ENCODE assay signal across 21 cellular contexts in the genomic region with DNA sequence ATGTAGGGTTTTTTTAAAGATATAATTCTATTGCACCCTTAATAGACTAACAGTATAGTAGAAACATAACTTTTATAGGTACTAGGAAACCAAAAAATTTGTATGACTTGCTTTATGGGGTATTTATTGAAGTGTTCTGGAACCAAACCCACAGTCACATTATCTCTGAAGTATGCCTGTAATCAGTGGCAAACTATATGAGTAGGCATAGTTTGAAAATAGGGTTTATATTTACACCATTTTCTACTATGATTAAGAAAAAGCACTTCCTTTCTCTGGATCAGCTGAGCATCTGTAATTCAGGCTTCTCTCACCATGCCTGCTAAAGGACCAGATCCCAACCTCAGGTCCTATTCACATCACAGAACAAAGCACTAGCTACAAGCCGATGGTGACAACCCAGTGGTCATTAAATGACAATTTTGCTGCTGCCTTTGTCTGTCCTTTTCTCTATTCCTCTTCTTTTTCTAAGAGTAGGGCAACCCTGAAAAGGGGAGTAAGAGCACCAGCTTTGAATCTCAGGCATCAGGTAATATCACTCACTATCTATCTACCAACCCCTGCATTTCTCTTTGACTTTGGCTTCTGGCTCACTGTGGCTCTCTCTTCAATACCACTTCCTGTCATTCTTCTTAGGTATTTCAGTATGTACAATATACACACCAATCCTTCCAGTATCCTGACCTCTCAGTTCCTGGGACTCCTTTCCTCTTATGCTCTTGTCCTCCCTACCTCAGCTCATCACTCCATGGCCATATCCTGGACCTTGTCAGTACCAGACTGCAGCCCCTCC. TPM values are rescaled to one million over a fixed set of nuclear protein-coding genes. Genes with fewer than 3 reads are reported as not detected.
DNase-seq lines count a peak whose midpoint lies in the region; ATAC-seq, FAIRE-seq and TF ChIP-seq lines count a peak whose summit lies in the region.
"Had no signal": no experiment of that assay in that cellular context is flagged by ENCODE, and none has a peak within 500 bp of the region (broad histone marks: within the 10 kb centered on the region; RNA-seq: fewer than 3 reads in every experiment).

No MANE protein-coding gene starts in this region.

- CTCF ChIA-PET in activated naive CD4-positive, alpha-beta T cell treated with anti-CD3 and anti-CD28 coated beads for 36 hours (lab: Charles Lee) = interaction anchor here (1.0 kb wide), 1 partner anchor 9 kb away, joined by 3 read pairs; no protein-coding TSS in a partner anchor

- no peak overlapping the region for H3K9ac ChIP-seq in Loucy (ENCODE audit: low read depth, low read length, poor library complexity, severe bottlenecking)
- H3K9ac ChIP-seq: KMS-11, SK-N-SH had no signal

- peaks cover 33% of the 10 kb centered on the region for H3K36me3 Mint-ChIP-seq in activated naive CD4-positive, alpha-beta T cell treated with anti-CD3 and anti-CD28 coated beads for 36 hours (ENCODE audit: low read depth)
- H3K36me3 Mint-ChIP-seq in activated naive CD8-positive, alpha-beta T cell treated with anti-CD3 and anti-CD28 coated beads for 36 hours = peaks cover 27% of the 10 kb centered on the region
- peaks cover 14% of the 10 kb centered on the region for H3K36me3 Mint-ChIP-seq in natural killer cell treated with Interleukin-12 subunit alpha and Interleukin-12 subunit beta and Interleukin-15 and Interleukin-18, amount 100 ng/mL, for 72 hours
- H3K36me3 Mint-ChIP-seq: WTC11 had no signal

- no peak for TF ChIP-seq CTCF in Loucy (conservative IDR thresholded peaks at IDR 0.05; ENCODE audit: low read length)

- TF ChIP-seq POLR2A in H54 (IDR thresholded peaks at IDR 0.05; ENCODE audit: low read depth, low read length) = no peak

- H3K9me2 ChIP-seq in Loucy (replicated peaks; ENCODE audit: low read depth, low read length) = no peaks in the 10 kb centered on the region
- H3K9me2 ChIP-seq: SK-N-SH had no signal

- no peak for DNase-seq in activated naive CD4-positive, alpha-beta T cell treated with anti-CD3 and anti-CD28 coated beads for 36 hours
- DNase-seq in activated naive CD4-positive, alpha-beta T cell treated with anti-CD3 and anti-CD28 coated beads, Interleukin-2, amount 50 U/mL, for 16 hours = no peak
- no peak for DNase-seq in activated naive CD8-positive, alpha-beta T cell treated with anti-CD3 and anti-CD28 coated beads for 36 hours
- no peak for DNase-seq in natural killer cell treated with Interleukin-12 subunit alpha and Interleukin-12 subunit beta and Interleukin-15 and Interleukin-18, amount 100 ng/mL, for 72 hours (ENCODE audit: low spot score)
- DNase-seq in H54 (ENCODE audit: insufficient read length, low spot score) (no peak), COR-L47 (lab: John Stamatoyannopoulos, UW) (no peak), HCEC 1CT (no peak)
- DNase-seq: DMS153, NCI-H187, SK-N-SH, T-helper 9 cell, testis had no signal

- intact Hi-C loops in activated naive CD4-positive, alpha-beta T cell treated with anti-CD3 and anti-CD28 coated beads for 36 hours (cut with micrococcal nuclease) = loop anchor here (1.0 to 5.0 kb wide), 2 partner anchors 12 to 202 kb away; no protein-coding TSS in a partner anchor

- H3K4me3 ChIP-seq in Loucy (ENCODE audit: low read length, poor library complexity, severe bottlenecking) = no peak overlapping the region
- H3K4me3 ChIP-seq: lung, prostate gland, testis, vagina had no signal

- no peaks in the 10 kb centered on the region for H3K9me3 ChIP-seq in Loucy (ENCODE audit: insufficient read depth, low read depth, low read length)
- H3K9me3 ChIP-seq: neutrophil, prostate gland, SK-N-SH, testis, vagina had no signal

- H2AFZ ChIP-seq in Loucy (ENCODE audit: low read length) = no peak overlapping the region

- no peaks in the 10 kb centered on the region for H3K27me3 Mint-ChIP-seq in activated naive CD4-positive, alpha-beta T cell treated with anti-CD3 and anti-CD28 coated beads for 36 hours (ENCODE audit: low read depth)
- H3K27me3 Mint-ChIP-seq in activated naive CD8-positive, alpha-beta T cell treated with anti-CD3 and anti-CD28 coated beads for 36 hours = no peaks in the 10 kb centered on the region
- no peaks in the 10 kb centered on the region for H3K27me3 Mint-ChIP-seq in natural killer cell treated with Interleukin-12 subunit alpha and Interleukin-12 subunit beta and Interleukin-15 and Interleukin-18, amount 100 ng/mL, for 72 hours

- H3K4me1 ChIP-seq in Loucy (ENCODE audit: insufficient read depth, low read length, poor library complexity, severe bottlenecking) = peaks cover 33% of the 10 kb centered on the region
- H3K4me1 ChIP-seq: prostate gland, testis, vagina had no signal

- H3K36me3 ChIP-seq in Loucy (ENCODE audit: insufficient read depth, low read length) = no peaks in the 10 kb centered on the region
- H3K36me3 ChIP-seq: neutrophil, prostate gland, vagina had no signal

- H3K27ac Mint-ChIP-seq in activated naive CD4-positive, alpha-beta T cell treated with anti-CD3 and anti-CD28 coated beads for 36 hours = peak overlapping the region; percentile 0
- H3K27ac Mint-ChIP-seq in activated naive CD8-positive, alpha-beta T cell treated with anti-CD3 and anti-CD28 coated beads for 36 hours = peak overlapping the region; percentile 1
- H3K27ac Mint-ChIP-seq in natural killer cell treated with Interleukin-12 subunit alpha and Interleukin-12 subunit beta and Interleukin-15 and Interleukin-18, amount 100 ng/mL, for 72 hours = peak overlapping the region; percentile 28 to 31
- H3K27ac Mint-ChIP-seq: WTC11 had no signal

- peaks cover 44% of the 10 kb centered on the region for H3K4me1 Mint-ChIP-seq in activated naive CD4-positive, alpha-beta T cell treated with anti-CD3 and anti-CD28 coated beads for 36 hours (ENCODE audit: low read depth)
- H3K4me1 Mint-ChIP-seq in activated naive CD8-positive, alpha-beta T cell treated with anti-CD3 and anti-CD28 coated beads for 36 hours = peaks cover 30% of the 10 kb centered on the region
- peaks cover 29 to 37% of the 10 kb centered on the region in 2 donors for H3K4me1 Mint-ChIP-seq in natural killer cell treated with Interleukin-12 subunit alpha and Interleukin-12 subunit beta and Interleukin-15 and Interleukin-18, amount 100 ng/mL, for 72 hours (ENCODE audit: low read depth in 2 of 2)

- H3K79me2 ChIP-seq in Loucy (ENCODE audit: insufficient read depth, low read length) = no peaks in the 10 kb centered on the region

- no peak for FAIRE-seq in H54 (lab: Jason Lieb, UNC)
- FAIRE-seq: G401.6 had no signal

- ATAC-seq in natural killer cell treated with Interleukin-12 subunit alpha and Interleukin-12 subunit beta and Interleukin-15 and Interleukin-18, amount 100 ng/mL, for 72 hours = peak; percentile 53 to 66
- ATAC-seq: HCT116, WTC11 had no signal

- peak overlapping the region; percentile 12 for H3K4me2 ChIP-seq in Loucy (ENCODE audit: low read depth, low read length, poor library complexity, severe bottlenecking)
- H3K4me2 ChIP-seq: KMS-11, SK-N-SH had no signal

- no peaks in the 10 kb centered on the region for H3K9me3 Mint-ChIP-seq in activated naive CD4-positive, alpha-beta T cell treated with anti-CD3 and anti-CD28 coated beads for 36 hours
- no peaks in the 10 kb centered on the region for H3K9me3 Mint-ChIP-seq in activated naive CD8-positive, alpha-beta T cell treated with anti-CD3 and anti-CD28 coated beads for 36 hours
- H3K9me3 Mint-ChIP-seq in natural killer cell treated with Interleukin-12 subunit alpha and Interleukin-12 subunit beta and Interleukin-15 and Interleukin-18, amount 100 ng/mL, for 72 hours = peaks cover 3% of the 10 kb centered on the region
- H3K9me3 Mint-ChIP-seq: WTC11 had no signal

- H3K27me3 ChIP-seq in Loucy (ENCODE audit: insufficient read depth, low read length, poor library complexity, severe bottlenecking) = no peaks in the 10 kb centered on the region
- H3K27me3 ChIP-seq: neutrophil, testis, vagina had no signal

- no peaks in the 10 kb centered on the region for H3F3A ChIP-seq in Loucy (ENCODE audit: low read depth)

- no peak overlapping the region for H3K4me3 Mint-ChIP-seq in activated naive CD4-positive, alpha-beta T cell treated with anti-CD3 and anti-CD28 coated beads for 36 hours
- H3K4me3 Mint-ChIP-seq in activated naive CD8-positive, alpha-beta T cell treated with anti-CD3 and anti-CD28 coated beads for 36 hours = no peak overlapping the region
- H3K4me3 Mint-ChIP-seq in natural killer cell treated with Interleukin-12 subunit alpha and Interleukin-12 subunit beta and Interleukin-15 and Interleukin-18, amount 100 ng/mL, for 72 hours = peak overlapping the region; percentile 57
- H3K4me3 Mint-ChIP-seq: WTC11 had no signal

- H4K20me1 ChIP-seq in Loucy (ENCODE audit: insufficient read depth, low read length, poor library complexity, severe bottlenecking) = no peaks in the 10 kb centered on the region

RNA-seq across cellular contexts. Expression of a gene that starts 14.4 kb away (rescaled TPM):
- total RNA-seq in activated naive CD4-positive, alpha-beta T cell treated with anti-CD3 and anti-CD28 coated beads for 36 hours = 10 to 100 TPM; 32.9 to 34.2 TPM
- 10 to 100 TPM; 14.5 to 15.7 TPM for total RNA-seq in activated naive CD8-positive, alpha-beta T cell treated with anti-CD3 and anti-CD28 coated beads for 36 hours
- total RNA-seq in natural killer cell treated with Interleukin-12 subunit alpha and Interleukin-12 subunit beta and Interleukin-15 and Interleukin-18, amount 100 ng/mL, for 72 hours = 1 to 10 TPM; 8.3 to 9.4 TPM
